Comparison of ENCODE assay signal across 1 cellular context in the genomic region with DNA sequence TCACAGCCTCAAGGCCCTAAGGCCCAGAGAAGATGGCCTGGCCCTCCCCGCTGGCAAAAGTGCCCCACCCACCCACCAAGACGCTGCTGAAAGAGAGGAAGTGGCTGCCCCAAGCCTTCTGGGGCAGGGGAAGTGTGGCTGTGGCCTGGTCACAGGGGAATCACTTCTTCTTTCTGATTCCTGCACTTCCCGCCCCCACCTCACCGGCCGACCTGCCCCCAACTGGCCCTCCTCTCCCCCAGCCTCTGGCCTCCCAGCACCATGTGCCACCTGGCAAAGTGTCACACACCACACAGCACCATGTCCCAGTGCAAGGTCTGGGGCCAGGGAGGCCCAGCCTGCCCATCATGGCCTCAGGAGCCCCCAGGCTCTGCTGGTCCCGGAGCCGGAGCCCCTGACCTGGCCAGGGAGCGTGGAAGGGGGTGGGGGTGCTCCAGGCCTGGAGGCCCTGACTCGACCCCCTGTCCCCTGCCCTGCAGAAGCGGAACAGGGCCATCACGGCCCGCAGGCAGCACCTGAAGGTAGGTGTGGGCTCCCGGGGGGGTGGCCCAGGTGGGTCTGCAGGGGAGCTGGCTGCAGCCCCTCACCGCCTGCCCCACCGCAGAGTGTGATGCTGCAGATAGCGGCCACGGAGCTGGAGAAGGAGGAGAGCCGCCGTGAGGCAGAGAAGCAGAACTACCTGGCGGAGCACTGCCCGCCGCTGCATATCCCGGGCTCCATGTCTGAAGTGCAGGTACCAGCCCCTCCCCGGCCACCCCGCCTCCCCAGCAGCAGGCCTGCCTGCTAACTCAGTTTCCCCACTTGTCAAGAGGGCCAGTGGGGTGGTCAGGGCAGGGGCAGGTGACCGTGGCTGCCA.
TF ChIP-seq lines count a peak whose summit lies in the region.

No MANE protein-coding gene starts in this region.

TF ChIP-seq in GM12878, 131 proteins besides CTCF, POLR2A, EP300 and RAD21 (continued from another document and continues in another):
- TF ChIP-seq, protein P1, sequence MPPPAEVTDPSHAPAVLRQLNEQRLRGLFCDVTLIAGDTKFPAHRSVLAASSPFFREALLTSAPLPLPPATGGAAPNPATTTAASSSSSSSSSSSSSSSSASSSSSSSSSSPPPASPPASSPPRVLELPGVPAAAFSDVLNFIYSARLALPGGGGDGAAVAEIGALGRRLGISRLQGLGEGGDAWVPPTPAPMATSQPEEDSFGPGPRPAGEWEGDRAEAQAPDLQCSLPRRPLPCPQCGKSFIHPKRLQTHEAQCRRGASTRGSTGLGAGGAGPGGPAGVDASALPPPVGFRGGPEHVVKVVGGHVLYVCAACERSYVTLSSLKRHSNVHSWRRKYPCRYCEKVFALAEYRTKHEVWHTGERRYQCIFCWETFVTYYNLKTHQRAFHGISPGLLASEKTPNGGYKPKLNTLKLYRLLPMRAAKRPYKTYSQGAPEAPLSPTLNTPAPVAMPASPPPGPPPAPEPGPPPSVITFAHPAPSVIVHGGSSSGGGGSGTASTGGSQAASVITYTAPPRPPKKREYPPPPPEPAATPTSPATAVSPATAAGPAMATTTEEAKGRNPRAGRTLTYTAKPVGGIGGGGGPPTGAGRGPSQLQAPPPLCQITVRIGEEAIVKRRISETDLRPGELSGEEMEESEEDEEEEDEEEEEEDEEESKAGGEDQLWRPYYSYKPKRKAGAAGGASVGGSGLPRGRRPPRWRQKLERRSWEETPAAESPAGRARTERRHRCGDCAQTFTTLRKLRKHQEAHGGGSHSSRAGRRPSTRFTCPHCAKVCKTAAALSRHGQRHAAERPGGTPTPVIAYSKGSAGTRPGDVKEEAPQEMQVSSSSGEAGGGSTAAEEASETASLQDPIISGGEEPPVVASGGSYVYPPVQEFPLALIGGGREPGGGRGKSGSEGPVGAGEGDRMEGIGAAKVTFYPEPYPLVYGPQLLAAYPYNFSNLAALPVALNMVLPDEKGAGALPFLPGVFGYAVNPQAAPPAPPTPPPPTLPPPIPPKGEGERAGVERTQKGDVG (CRISPR knock-in tag; IDR thresholded peaks at IDR 0.05): no peak
- TF ChIP-seq STAT3 (IDR thresholded peaks at IDR 0.05; ENCODE audit: low read depth, low read length) (no peak), CHD2 (IDR thresholded peaks at IDR 0.05; ENCODE audit: borderline replicate concordance, low read depth, low read length) (0 out of 2 replicates have a peak, but pooled peaks have one; percentile 48), TARDBP (IDR thresholded peaks at IDR 0.05; ENCODE audit: borderline replicate concordance) (no peak), SPI1 (IDR thresholded peaks at IDR 0.05; ENCODE audit: borderline replicate concordance, insufficient read depth, low read depth, low read length) (peak; percentile 96), MXI1 (IDR thresholded peaks at IDR 0.05; ENCODE audit: low read depth, low read length) (no peak), PAX5 (IDR thresholded peaks at IDR 0.05; ENCODE audit: borderline replicate concordance, low read depth, low read length) (0 out of 2 replicates have a peak, but pooled peaks have one; percentile 18), ZNF384 (IDR thresholded peaks at IDR 0.05; ENCODE audit: borderline replicate concordance, low read depth, low read length) (no peak; the same call in 1 of the 2 replicates), EGR1 (IDR thresholded peaks at IDR 0.05; ENCODE audit: borderline replicate concordance in 1 of 2, low read depth in 2 of 2, low read length in 2 of 2) (peak in 1 of 2 experiments; percentile 3; a peak in 1 of 3 replicates), JUNB (IDR thresholded peaks at IDR 0.05) (no peak), RB1 (IDR thresholded peaks at IDR 0.05; ENCODE audit: borderline replicate concordance) (no peak), NFIC (IDR thresholded peaks at IDR 0.05; ENCODE audit: low read depth, low read length) (no peak), WRNIP1 (IDR thresholded peaks at IDR 0.05; ENCODE audit: borderline replicate concordance, low read depth, low read length) (no peak), SREBF1 (IDR thresholded peaks at IDR 0.05; ENCODE audit: low read length) (no peak), HDAC6 (IDR thresholded peaks at IDR 0.05; ENCODE audit: unreplicated experiment) (no peak), ZNF622 (IDR thresholded peaks at IDR 0.05) (no peak), CBFB (IDR thresholded peaks at IDR 0.05; ENCODE audit: low read depth) (no peak), MTA2 (IDR thresholded peaks at IDR 0.05; ENCODE audit: low read depth) (peak; percentile 33; the same call in 1 of the 2 replicates), ZNF24 (IDR thresholded peaks at IDR 0.05) (peak; percentile 46; the same call in 1 of the 2 replicates), YY1 (IDR thresholded peaks at IDR 0.05; ENCODE audit: low read depth, low read length) (no peak), TCF7 (IDR thresholded peaks at IDR 0.05; ENCODE audit: borderline replicate concordance) (no peak), BACH1 (IDR thresholded peaks at IDR 0.05; ENCODE audit: borderline replicate concordance) (no peak), CREB1 (IDR thresholded peaks at IDR 0.05; ENCODE audit: low read depth) (no peak; the same call in 1 of the 2 replicates), NR2F1 (conservative IDR thresholded peaks at IDR 0.05) (peak; percentile 90), FOS (IDR thresholded peaks at IDR 0.05; ENCODE audit: borderline replicate concordance, extremely low read depth, insufficient read length) (no peak), SMC3 (IDR thresholded peaks at IDR 0.05; ENCODE audit: borderline replicate concordance, low read length) (no peak), ZNF217 (IDR thresholded peaks at IDR 0.05) (no peak)
- TF ChIP-seq, protein P2, sequence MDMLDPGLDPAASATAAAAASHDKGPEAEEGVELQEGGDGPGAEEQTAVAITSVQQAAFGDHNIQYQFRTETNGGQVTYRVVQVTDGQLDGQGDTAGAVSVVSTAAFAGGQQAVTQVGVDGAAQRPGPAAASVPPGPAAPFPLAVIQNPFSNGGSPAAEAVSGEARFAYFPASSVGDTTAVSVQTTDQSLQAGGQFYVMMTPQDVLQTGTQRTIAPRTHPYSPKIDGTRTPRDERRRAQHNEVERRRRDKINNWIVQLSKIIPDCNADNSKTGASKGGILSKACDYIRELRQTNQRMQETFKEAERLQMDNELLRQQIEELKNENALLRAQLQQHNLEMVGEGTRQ (IDR thresholded peaks at IDR 0.05; ENCODE audit: borderline replicate concordance, low read depth, low read length): no peak
- TF ChIP-seq, protein P3, sequence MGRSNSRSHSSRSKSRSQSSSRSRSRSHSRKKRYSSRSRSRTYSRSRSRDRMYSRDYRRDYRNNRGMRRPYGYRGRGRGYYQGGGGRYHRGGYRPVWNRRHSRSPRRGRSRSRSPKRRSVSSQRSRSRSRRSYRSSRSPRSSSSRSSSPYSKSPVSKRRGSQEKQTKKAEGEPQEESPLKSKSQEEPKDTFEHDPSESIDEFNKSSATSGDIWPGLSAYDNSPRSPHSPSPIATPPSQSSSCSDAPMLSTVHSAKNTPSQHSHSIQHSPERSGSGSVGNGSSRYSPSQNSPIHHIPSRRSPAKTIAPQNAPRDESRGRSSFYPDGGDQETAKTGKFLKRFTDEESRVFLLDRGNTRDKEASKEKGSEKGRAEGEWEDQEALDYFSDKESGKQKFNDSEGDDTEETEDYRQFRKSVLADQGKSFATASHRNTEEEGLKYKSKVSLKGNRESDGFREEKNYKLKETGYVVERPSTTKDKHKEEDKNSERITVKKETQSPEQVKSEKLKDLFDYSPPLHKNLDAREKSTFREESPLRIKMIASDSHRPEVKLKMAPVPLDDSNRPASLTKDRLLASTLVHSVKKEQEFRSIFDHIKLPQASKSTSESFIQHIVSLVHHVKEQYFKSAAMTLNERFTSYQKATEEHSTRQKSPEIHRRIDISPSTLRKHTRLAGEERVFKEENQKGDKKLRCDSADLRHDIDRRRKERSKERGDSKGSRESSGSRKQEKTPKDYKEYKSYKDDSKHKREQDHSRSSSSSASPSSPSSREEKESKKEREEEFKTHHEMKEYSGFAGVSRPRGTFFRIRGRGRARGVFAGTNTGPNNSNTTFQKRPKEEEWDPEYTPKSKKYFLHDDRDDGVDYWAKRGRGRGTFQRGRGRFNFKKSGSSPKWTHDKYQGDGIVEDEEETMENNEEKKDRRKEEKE (IDR thresholded peaks at IDR 0.05): no peak
- TF ChIP-seq, protein P4, sequence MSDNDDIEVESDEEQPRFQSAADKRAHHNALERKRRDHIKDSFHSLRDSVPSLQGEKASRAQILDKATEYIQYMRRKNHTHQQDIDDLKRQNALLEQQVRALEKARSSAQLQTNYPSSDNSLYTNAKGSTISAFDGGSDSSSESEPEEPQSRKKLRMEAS (IDR thresholded peaks at IDR 0.05; ENCODE audit: low read depth, low read length): no peak
- TF ChIP-seq, protein P5, sequence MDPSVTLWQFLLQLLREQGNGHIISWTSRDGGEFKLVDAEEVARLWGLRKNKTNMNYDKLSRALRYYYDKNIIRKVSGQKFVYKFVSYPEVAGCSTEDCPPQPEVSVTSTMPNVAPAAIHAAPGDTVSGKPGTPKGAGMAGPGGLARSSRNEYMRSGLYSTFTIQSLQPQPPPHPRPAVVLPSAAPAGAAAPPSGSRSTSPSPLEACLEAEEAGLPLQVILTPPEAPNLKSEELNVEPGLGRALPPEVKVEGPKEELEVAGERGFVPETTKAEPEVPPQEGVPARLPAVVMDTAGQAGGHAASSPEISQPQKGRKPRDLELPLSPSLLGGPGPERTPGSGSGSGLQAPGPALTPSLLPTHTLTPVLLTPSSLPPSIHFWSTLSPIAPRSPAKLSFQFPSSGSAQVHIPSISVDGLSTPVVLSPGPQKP (IDR thresholded peaks at IDR 0.05; ENCODE audit: low read depth, low read length): no peak
- TF ChIP-seq, protein P6, sequence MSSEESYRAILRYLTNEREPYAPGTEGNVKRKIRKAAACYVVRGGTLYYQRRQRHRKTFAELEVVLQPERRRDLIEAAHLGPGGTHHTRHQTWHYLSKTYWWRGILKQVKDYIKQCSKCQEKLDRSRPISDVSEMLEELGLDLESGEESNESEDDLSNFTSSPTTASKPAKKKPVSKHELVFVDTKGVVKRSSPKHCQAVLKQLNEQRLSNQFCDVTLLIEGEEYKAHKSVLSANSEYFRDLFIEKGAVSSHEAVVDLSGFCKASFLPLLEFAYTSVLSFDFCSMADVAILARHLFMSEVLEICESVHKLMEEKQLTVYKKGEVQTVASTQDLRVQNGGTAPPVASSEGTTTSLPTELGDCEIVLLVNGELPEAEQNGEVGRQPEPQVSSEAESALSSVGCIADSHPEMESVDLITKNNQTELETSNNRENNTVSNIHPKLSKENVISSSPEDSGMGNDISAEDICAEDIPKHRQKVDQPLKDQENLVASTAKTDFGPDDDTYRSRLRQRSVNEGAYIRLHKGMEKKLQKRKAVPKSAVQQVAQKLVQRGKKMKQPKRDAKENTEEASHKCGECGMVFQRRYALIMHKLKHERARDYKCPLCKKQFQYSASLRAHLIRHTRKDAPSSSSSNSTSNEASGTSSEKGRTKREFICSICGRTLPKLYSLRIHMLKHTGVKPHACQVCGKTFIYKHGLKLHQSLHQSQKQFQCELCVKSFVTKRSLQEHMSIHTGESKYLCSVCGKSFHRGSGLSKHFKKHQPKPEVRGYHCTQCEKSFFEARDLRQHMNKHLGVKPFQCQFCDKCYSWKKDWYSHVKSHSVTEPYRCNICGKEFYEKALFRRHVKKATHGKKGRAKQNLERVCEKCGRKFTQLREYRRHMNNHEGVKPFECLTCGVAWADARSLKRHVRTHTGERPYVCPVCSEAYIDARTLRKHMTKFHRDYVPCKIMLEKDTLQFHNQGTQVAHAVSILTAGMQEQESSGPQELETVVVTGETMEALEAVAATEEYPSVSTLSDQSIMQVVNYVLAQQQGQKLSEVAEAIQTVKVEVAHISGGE (CRISPR knock-in tag; IDR thresholded peaks at IDR 0.05): no peak
- TF ChIP-seq, protein P7, sequence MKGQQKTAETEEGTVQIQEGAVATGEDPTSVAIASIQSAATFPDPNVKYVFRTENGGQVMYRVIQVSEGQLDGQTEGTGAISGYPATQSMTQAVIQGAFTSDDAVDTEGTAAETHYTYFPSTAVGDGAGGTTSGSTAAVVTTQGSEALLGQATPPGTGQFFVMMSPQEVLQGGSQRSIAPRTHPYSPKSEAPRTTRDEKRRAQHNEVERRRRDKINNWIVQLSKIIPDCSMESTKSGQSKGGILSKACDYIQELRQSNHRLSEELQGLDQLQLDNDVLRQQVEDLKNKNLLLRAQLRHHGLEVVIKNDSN (IDR thresholded peaks at IDR 0.05; ENCODE audit: borderline replicate concordance, extremely low read length, insufficient read depth, low read depth, low read length): no peak
- TF ChIP-seq, protein P8, sequence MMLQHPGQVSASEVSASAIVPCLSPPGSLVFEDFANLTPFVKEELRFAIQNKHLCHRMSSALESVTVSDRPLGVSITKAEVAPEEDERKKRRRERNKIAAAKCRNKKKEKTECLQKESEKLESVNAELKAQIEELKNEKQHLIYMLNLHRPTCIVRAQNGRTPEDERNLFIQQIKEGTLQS (IDR thresholded peaks at IDR 0.05; ENCODE audit: borderline replicate concordance, extremely low read depth, low read depth, low read length): no peak
- TF ChIP-seq, protein P9, sequence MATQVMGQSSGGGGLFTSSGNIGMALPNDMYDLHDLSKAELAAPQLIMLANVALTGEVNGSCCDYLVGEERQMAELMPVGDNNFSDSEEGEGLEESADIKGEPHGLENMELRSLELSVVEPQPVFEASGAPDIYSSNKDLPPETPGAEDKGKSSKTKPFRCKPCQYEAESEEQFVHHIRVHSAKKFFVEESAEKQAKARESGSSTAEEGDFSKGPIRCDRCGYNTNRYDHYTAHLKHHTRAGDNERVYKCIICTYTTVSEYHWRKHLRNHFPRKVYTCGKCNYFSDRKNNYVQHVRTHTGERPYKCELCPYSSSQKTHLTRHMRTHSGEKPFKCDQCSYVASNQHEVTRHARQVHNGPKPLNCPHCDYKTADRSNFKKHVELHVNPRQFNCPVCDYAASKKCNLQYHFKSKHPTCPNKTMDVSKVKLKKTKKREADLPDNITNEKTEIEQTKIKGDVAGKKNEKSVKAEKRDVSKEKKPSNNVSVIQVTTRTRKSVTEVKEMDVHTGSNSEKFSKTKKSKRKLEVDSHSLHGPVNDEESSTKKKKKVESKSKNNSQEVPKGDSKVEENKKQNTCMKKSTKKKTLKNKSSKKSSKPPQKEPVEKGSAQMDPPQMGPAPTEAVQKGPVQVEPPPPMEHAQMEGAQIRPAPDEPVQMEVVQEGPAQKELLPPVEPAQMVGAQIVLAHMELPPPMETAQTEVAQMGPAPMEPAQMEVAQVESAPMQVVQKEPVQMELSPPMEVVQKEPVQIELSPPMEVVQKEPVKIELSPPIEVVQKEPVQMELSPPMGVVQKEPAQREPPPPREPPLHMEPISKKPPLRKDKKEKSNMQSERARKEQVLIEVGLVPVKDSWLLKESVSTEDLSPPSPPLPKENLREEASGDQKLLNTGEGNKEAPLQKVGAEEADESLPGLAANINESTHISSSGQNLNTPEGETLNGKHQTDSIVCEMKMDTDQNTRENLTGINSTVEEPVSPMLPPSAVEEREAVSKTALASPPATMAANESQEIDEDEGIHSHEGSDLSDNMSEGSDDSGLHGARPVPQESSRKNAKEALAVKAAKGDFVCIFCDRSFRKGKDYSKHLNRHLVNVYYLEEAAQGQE (IDR thresholded peaks at IDR 0.05; ENCODE audit: low read depth, low read length): no peak
